12 cellular contexts compared by ENCODE assay signal in genomic region chr16:89370081-89370511, GRCh38.
A peak's percentile ranks its signal among the peaks of the same experiment; 100 is the strongest.
DNase-seq lines count a peak whose midpoint lies in the region; ATAC-seq and TF ChIP-seq lines count a peak whose summit lies in the region.
"Had no signal": no experiment of that assay in that cellular context is flagged by ENCODE, and none has a peak within 500 bp of the region (broad histone marks: within the 10 kb centered on the region; RNA-seq: fewer than 3 reads in every experiment).

No MANE protein-coding gene starts in this region.

- RAD21 ChIA-PET in HCT116 (lab: Charles Lee; ENCODE audit: low non-redundant PET in 1 of 2, low total read pairs in 2 of 2, uncharacterized antibody in 2 of 2, unreplicated experiment in 2 of 2): no interaction called here

- no TSS peak for BruUV-seq in HCT116 (replicated peaks; lab: Mats Ljungman, UMichigan)

- POLR2A ChIA-PET in HCT116 (lab: Charles Lee): no interaction called here
- POLR2A ChIA-PET in naive thymus-derived CD4-positive, alpha-beta T cell (lab: Charles Lee): no interaction called here

- TF ChIP-seq RAD21 in HCT116 (IDR thresholded peaks at IDR 0.05; ENCODE audit: low read depth): no peak

- H3K27me3 ChIP-seq in HCT116 (ENCODE audit: insufficient read depth, low read length) (no peaks in the 10 kb centered on the region), spleen (replicated peaks in 1 of 7) (no peaks in the 10 kb centered on the region)
- no peaks in the 10 kb centered on the region for H3K27me3 ChIP-seq in naive thymus-derived CD4-positive, alpha-beta T cell (ENCODE audit: control insufficient read depth in 2 of 2, insufficient read depth in 2 of 2, low read length in 2 of 2)
- H3K27me3 ChIP-seq in effector memory CD4-positive, alpha-beta T cell (replicated peaks; ENCODE audit: control insufficient read depth, insufficient read depth, low read length, poor library complexity, severe bottlenecking): no peaks in the 10 kb centered on the region

- H3K9ac ChIP-seq in HCT116 (ENCODE audit: low read length): no peak overlapping the region

- DNase-seq in AG09319 (ENCODE audit: extremely low read depth, low read depth) (peak; percentile 2), HCT116 (ENCODE audit: low read depth, low spot score) (no peak), RPMI8226 (no peak), spleen (no peak)
- DNase-seq in effector memory CD8-positive, alpha-beta T cell: no peak
- no peak for DNase-seq in naive thymus-derived CD4-positive, alpha-beta T cell
- DNase-seq in effector memory CD4-positive, alpha-beta T cell: no peak
- DNase-seq: activated CD4-positive, CD25-positive, alpha-beta regulatory T cell treated with anti-CD3 and anti-CD28 coated beads, Interleukin-2, amount 50 U/mL, for 72 hours; NCI-H2171 treated with DMSO at 0.1 percent for 48 hours; Right ventricle myocardium superior had no signal

- H3K27ac ChIP-seq in HCT116 (ENCODE audit: low read depth, low read length) (peak overlapping the region; percentile 15), spleen (peak overlapping the region in 1 of 8 donors; percentile 8)
- H3K27ac ChIP-seq in naive thymus-derived CD4-positive, alpha-beta T cell (ENCODE audit: low read depth, low read length): no peak overlapping the region
- H3K27ac ChIP-seq in effector memory CD4-positive, alpha-beta T cell (ENCODE audit: insufficient read depth, low read length, poor library complexity, severe bottlenecking): no peak overlapping the region

- peaks cover 100% of the 10 kb centered on the region for H3K79me2 ChIP-seq in HCT116 (ENCODE audit: insufficient read depth, low read length)

- intact Hi-C loops in HCT116 (cut with micrococcal nuclease) (no loop called here), spleen (cut with DNase I; ENCODE audit: low total_unique reads) (no loop called here)
- intact Hi-C loops in naive thymus-derived CD4-positive, alpha-beta T cell (cut with micrococcal nuclease): no loop called here

- H3K9me2 ChIP-seq in HCT116 (ENCODE audit: insufficient read depth): no peaks in the 10 kb centered on the region

- 0 out of 4 replicates have a peak, but pooled peaks cover 0 to 3% of the 10 kb centered on the region in 2 experiments for H3K36me3 ChIP-seq in HCT116 (ENCODE audit: control insufficient read depth in 1 of 2, insufficient read depth in 2 of 2, low read length in 2 of 2)
- peaks cover 0 to 31% (median 0%) of the 10 kb centered on the region in 3 experiments for H3K36me3 ChIP-seq in naive thymus-derived CD4-positive, alpha-beta T cell (ENCODE audit: control insufficient read depth in 2 of 3, insufficient read depth in 3 of 3, low read length in 3 of 3)
- H3K36me3 ChIP-seq in effector memory CD4-positive, alpha-beta T cell (ENCODE audit: control insufficient read depth, insufficient read depth, low read length): peaks cover 28% of the 10 kb centered on the region
- H3K36me3 ChIP-seq in spleen: peaks cover 0 to 34% (median 8%) of the 10 kb centered on the region in 6 donors

- H3K27ac Mint-ChIP-seq in effector memory CD8-positive, alpha-beta T cell: peak overlapping the region; percentile 22 to 87
- H3K27ac Mint-ChIP-seq in naive thymus-derived CD4-positive, alpha-beta T cell: peak overlapping the region in 5 of 9 donors; percentile 12 to 77 (median 40)

- TF ChIP-seq CTCF in AG09319 (IDR thresholded peaks at IDR 0.05; ENCODE audit: low read depth, low read length) (no peak), HCT116 (IDR thresholded peaks at IDR 0.05 in 2 of 3, conservative IDR thresholded peaks at IDR 0.05 in 1 of 3; ENCODE audit: borderline replicate concordance in 1 of 3, insufficient read depth in 1 of 3, low read depth in 2 of 3, low read length in 2 of 3) (no peak), spleen (IDR thresholded peaks at IDR 0.05 in 8 of 11, conservative IDR thresholded peaks at IDR 0.05 in 3 of 11) (no peak)

- peak overlapping the region; percentile 13 to 44 for H3K4me3 Mint-ChIP-seq in effector memory CD8-positive, alpha-beta T cell
- peak overlapping the region in 5 of 10 donors; percentile 4 to 63 (median 10) for H3K4me3 Mint-ChIP-seq in naive thymus-derived CD4-positive, alpha-beta T cell
- H3K4me3 Mint-ChIP-seq: IgD-negative memory B cell had no signal

- H3K4me1 ChIP-seq in HCT116 (ENCODE audit: control insufficient read depth in 1 of 2, insufficient read depth in 2 of 2, low read length in 2 of 2): peaks cover 17 to 38% of the 10 kb centered on the region in 2 experiments
- peaks cover 24 to 35% of the 10 kb centered on the region in 2 donors for H3K4me1 ChIP-seq in naive thymus-derived CD4-positive, alpha-beta T cell (ENCODE audit: control insufficient read depth in 2 of 2, insufficient read depth in 2 of 2, low read length in 2 of 2)
- H3K4me1 ChIP-seq in effector memory CD4-positive, alpha-beta T cell (ENCODE audit: control insufficient read depth, insufficient read depth, low read length, poor library complexity, severe bottlenecking): peaks cover 20% of the 10 kb centered on the region
- peaks cover 14 to 100% (median 63%) of the 10 kb centered on the region in 6 donors for H3K4me1 ChIP-seq in spleen

- no peaks in the 10 kb centered on the region for H3K27me3 Mint-ChIP-seq in effector memory CD8-positive, alpha-beta T cell
- no peaks in the 10 kb centered on the region for H3K27me3 Mint-ChIP-seq in naive thymus-derived CD4-positive, alpha-beta T cell
- H3K27me3 Mint-ChIP-seq: IgD-negative memory B cell had no signal

- H2AFZ ChIP-seq in HCT116 (ENCODE audit: low read depth, low read length, poor library complexity, severe bottlenecking): no peak overlapping the region

- WGBS in spleen, 5 donors: 56 to 97% (median 89%) methylated on average over 3 to 5 of the region's 5 CpGs

- ATAC-seq in HCT116: peak; percentile 15
- no peak for ATAC-seq in effector memory CD8-positive, alpha-beta T cell (replicated peaks)
- no peak for ATAC-seq in naive thymus-derived CD4-positive, alpha-beta T cell
- ATAC-seq in HG02763 (IDR thresholded peaks at IDR 0.05; ENCODE audit: unreplicated experiment): no peak

- peaks cover 21% of the 10 kb centered on the region for H3K36me3 Mint-ChIP-seq in effector memory CD8-positive, alpha-beta T cell (ENCODE audit: insufficient read depth)
- peaks cover 0 to 26% (median 4%) of the 10 kb centered on the region in 5 donors for H3K36me3 Mint-ChIP-seq in naive thymus-derived CD4-positive, alpha-beta T cell
- H3K36me3 Mint-ChIP-seq: IgD-negative memory B cell had no signal

- H3K4me2 ChIP-seq in HCT116 (ENCODE audit: low read length): peak overlapping the region; percentile 5; the same call in 1 of the 2 replicates

- TF ChIP-seq POLR2A in HCT116 (IDR thresholded peaks at IDR 0.05; ENCODE audit: borderline replicate concordance, extremely low read depth, insufficient read depth, insufficient read length): no peak
- no peak for TF ChIP-seq POLR2A in spleen (IDR thresholded peaks at IDR 0.05)

- H4K20me1 ChIP-seq in HCT116 (ENCODE audit: insufficient read depth): peaks cover 45% of the 10 kb centered on the region; the same call in 1 of the 2 replicates

- H3K9me3 ChIP-seq in HCT116 (ENCODE audit: control insufficient read depth in 1 of 2, insufficient read depth in 1 of 2, low read depth in 1 of 2, low read length in 2 of 2): no peaks in the 10 kb centered on the region
- no peaks in the 10 kb centered on the region for H3K9me3 ChIP-seq in naive thymus-derived CD4-positive, alpha-beta T cell (ENCODE audit: control insufficient read depth in 2 of 3, low read length in 3 of 3)
- no peaks in the 10 kb centered on the region for H3K9me3 ChIP-seq in effector memory CD4-positive, alpha-beta T cell (ENCODE audit: control insufficient read depth, low read length)
- H3K9me3 ChIP-seq in spleen: no peaks in the 10 kb centered on the region

- CTCF ChIA-PET in HCT116 (lab: Charles Lee): no interaction called here
- CTCF ChIA-PET in naive thymus-derived CD4-positive, alpha-beta T cell (lab: Charles Lee): interaction anchor here (0.7 kb wide), 1 partner anchor 13 kb away, joined by 3 read pairs; no protein-coding TSS in a partner anchor

- no peak overlapping the region for H3K4me3 ChIP-seq in HCT116 (replicated peaks in 1 of 2; ENCODE audit: low read depth in 1 of 2, low read length in 2 of 2)
- no peak overlapping the region for H3K4me3 ChIP-seq in naive thymus-derived CD4-positive, alpha-beta T cell (ENCODE audit: low read length)
- no peak overlapping the region for H3K4me3 ChIP-seq in effector memory CD4-positive, alpha-beta T cell (ENCODE audit: insufficient read depth, low read depth, low read length, poor library complexity, severe bottlenecking)
- no peak overlapping the region for H3K4me3 ChIP-seq in spleen

- peaks cover 67 to 68% of the 10 kb centered on the region in 2 donors for H3K4me1 Mint-ChIP-seq in effector memory CD8-positive, alpha-beta T cell (ENCODE audit: low read depth in 2 of 2)
- peaks cover 57 to 95% (median 84%) of the 10 kb centered on the region in 7 donors for H3K4me1 Mint-ChIP-seq in naive thymus-derived CD4-positive, alpha-beta T cell

- no peaks in the 10 kb centered on the region for H3K9me3 Mint-ChIP-seq in effector memory CD8-positive, alpha-beta T cell
- H3K9me3 Mint-ChIP-seq in naive thymus-derived CD4-positive, alpha-beta T cell: no peaks in the 10 kb centered on the region
- H3K9me3 Mint-ChIP-seq: IgD-negative memory B cell had no signal

TF ChIP-seq in HCT116, 20 proteins besides CTCF, POLR2A, EP300 and RAD21 (continues in another document):
- TF ChIP-seq REST (IDR thresholded peaks at IDR 0.05; ENCODE audit: low read depth): no peak
